ENCODE assay signal across 24 cellular contexts in the genomic region with DNA sequence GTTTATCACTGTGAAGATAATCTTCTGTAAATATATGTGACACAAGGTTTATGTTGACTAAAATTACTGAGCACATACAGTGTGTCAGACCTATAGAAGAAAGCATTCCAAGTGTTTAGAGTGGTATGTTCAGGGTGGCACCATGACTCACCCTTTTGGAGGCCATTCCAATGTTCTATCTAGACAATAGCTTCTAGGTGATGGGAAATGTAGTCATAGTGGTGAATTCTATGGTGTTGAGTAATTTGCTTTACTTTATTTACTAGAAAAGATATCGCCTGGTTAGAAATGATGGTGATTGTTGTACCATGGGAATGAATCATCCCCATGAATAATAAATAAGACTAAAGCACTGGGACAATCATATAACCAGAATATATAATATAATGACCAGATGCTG.
"Had no signal": no experiment of that assay in that cellular context is flagged by ENCODE, and none has a peak within 500 bp of the region (broad histone marks: within the 10 kb centered on the region; RNA-seq: fewer than 3 reads in every experiment).

No MANE protein-coding gene starts in this region.

- H3K36me3 Mint-ChIP-seq: mesothelial cell of epicardium, naive B cell had no signal

- H3K4me2 ChIP-seq: hepatocyte had no signal

- H3K27ac ChIP-seq: colonic mucosa, esophagus muscularis mucosa, foreskin keratinocyte, gastroesophageal sphincter, heart left ventricle, hepatocyte, left lung, lower lobe of right lung had no signal

- H3K4me3 ChIP-seq: colonic mucosa, esophagus muscularis mucosa, gastroesophageal sphincter, heart left ventricle, hepatocyte, left lung, lower lobe of right lung, mucosa of descending colon had no signal

- H2AFZ ChIP-seq: hepatocyte had no signal

- H3K36me3 ChIP-seq: colonic mucosa, esophagus muscularis mucosa, gastroesophageal sphincter, heart left ventricle, left lung, lower lobe of right lung had no signal

- H3K9me3 ChIP-seq: colonic mucosa, esophagus muscularis mucosa, gastroesophageal sphincter, heart left ventricle, lower lobe of right lung had no signal

- DNase-seq: colonic mucosa; cortex of kidney; effector CD8-positive, alpha-beta T cell; effector memory CD8-positive, alpha-beta T cell; endodermal cell; heart left ventricle; hypothalamus; immature natural killer cell; islet precursor cell; left cardiac atrium; left lung; left ventricle myocardium superior; lower lobe of right lung; mesenchymal stem cell; mucosa of descending colon; naive B cell had no signal

- H3K27me3 ChIP-seq: colonic mucosa, esophagus muscularis mucosa, foreskin keratinocyte, gastroesophageal sphincter, heart left ventricle, hepatocyte, left lung had no signal

- H3K27ac Mint-ChIP-seq: dendritic cell treated with granulocyte-macrophage colony-stimulating factor and Interleukin-4, amounts not matched to agents 40 ng/mL and 50 ng/mL, for 4 days; effector memory CD8-positive, alpha-beta T cell; endodermal cell; immature natural killer cell; mesothelial cell of epicardium; naive B cell had no signal

- H3K4me1 ChIP-seq: colonic mucosa, esophagus muscularis mucosa, foreskin keratinocyte, gastroesophageal sphincter, heart left ventricle, left lung, lower lobe of right lung had no signal

- FAIRE-seq: endometrium, frontal cortex had no signal

- H3K27me3 Mint-ChIP-seq: dendritic cell treated with granulocyte-macrophage colony-stimulating factor and Interleukin-4, amounts not matched to agents 40 ng/mL and 50 ng/mL, for 4 days; effector memory CD8-positive, alpha-beta T cell; naive B cell had no signal

- H3K4me1 Mint-ChIP-seq: endodermal cell, immature natural killer cell, mesothelial cell of epicardium, naive B cell had no signal

- H3K79me2 ChIP-seq: hepatocyte had no signal

- ATAC-seq: effector memory CD8-positive, alpha-beta T cell; foreskin keratinocyte; gastroesophageal sphincter; heart left ventricle; left cardiac atrium; left lung; left ventricle myocardium superior; lower lobe of right lung; mucosa of descending colon had no signal

- H3K4me3 Mint-ChIP-seq: dendritic cell treated with granulocyte-macrophage colony-stimulating factor and Interleukin-4, amounts not matched to agents 40 ng/mL and 50 ng/mL, for 4 days; effector memory CD8-positive, alpha-beta T cell; endodermal cell; immature natural killer cell; mesothelial cell of epicardium; naive B cell had no signal
